In genomic region chr12:110790301-110790700, GRCh38 we compare ENCODE assay signal across 1 cellular context.
TF ChIP-seq lines count a peak whose summit lies in the region.

No MANE protein-coding gene starts in this region.

TF ChIP-seq in IMR-90, 13 proteins besides CTCF, POLR2A, EP300 and RAD21:
- TF ChIP-seq BHLHE40 (IDR thresholded peaks at IDR 0.05; ENCODE audit: low read depth, low read length): no peak
TF ChIP-seq in IMR-90: peak in this region for 0.
